Comparison of ENCODE assay signal across 22 cellular contexts in genomic region chr3:58731673-58732072, GRCh38.
"Had no signal": no experiment of that assay in that cellular context is flagged by ENCODE, and none has a peak within 500 bp of the region (broad histone marks: within the 10 kb centered on the region; RNA-seq: fewer than 3 reads in every experiment).

No MANE protein-coding gene starts in this region.

- H3K27ac ChIP-seq: hepatocyte, left ventricle myocardium inferior, ovary, vagina had no signal

- H3K36me3 ChIP-seq: left ventricle myocardium inferior, ovary, vagina had no signal

- H3K4me3 Mint-ChIP-seq: activated CD4-positive, alpha-beta memory T cell treated with anti-CD3 and anti-CD28 coated beads, Interleukin-2, amount 10 ng/mL, durations not matched to agents 7 days and 5 days; activated CD4-positive, alpha-beta T cell treated with anti-CD3 and anti-CD28 coated beads, Interleukin-2, amount 10 ng/mL, durations not matched to agents 24 days and 14 days; activated naive CD4-positive, alpha-beta T cell treated with anti-CD3 and anti-CD28 coated beads, Interleukin-2, amount 10 ng/mL, durations not matched to agents 7 days and 5 days; immature natural killer cell; natural killer cell treated with Interleukin-12 subunit alpha and Interleukin-12 subunit beta and Interleukin-15 and Interleukin-18, amount 100 ng/mL, for 72 hours; stimulated activated memory B cell treated with anti-CD40 and anti-IgM and Interleukin-4, amounts not matched to agents 10 μg/mL and 1 μg/mL and 100 μg/mL, for 72 hours; T-helper 17 cell; type B pancreatic cell had no signal

- H3K27me3 Mint-ChIP-seq: activated naive CD4-positive, alpha-beta T cell treated with anti-CD3 and anti-CD28 coated beads, Interleukin-2, amount 10 ng/mL, durations not matched to agents 7 days and 5 days; stimulated activated memory B cell treated with anti-CD40 and anti-IgM and Interleukin-4, amounts not matched to agents 10 μg/mL and 1 μg/mL and 100 μg/mL, for 72 hours; type B pancreatic cell had no signal

- H3K4me1 Mint-ChIP-seq: activated CD4-positive, alpha-beta memory T cell treated with anti-CD3 and anti-CD28 coated beads, Interleukin-2, amount 10 ng/mL, durations not matched to agents 7 days and 5 days; activated CD4-positive, alpha-beta T cell treated with anti-CD3 and anti-CD28 coated beads, Interleukin-2, amount 10 ng/mL, durations not matched to agents 24 days and 14 days; activated naive CD4-positive, alpha-beta T cell treated with anti-CD3 and anti-CD28 coated beads, Interleukin-2, amount 10 ng/mL, durations not matched to agents 7 days and 5 days; immature natural killer cell; stimulated activated memory B cell treated with anti-CD40 and anti-IgM and Interleukin-4, amounts not matched to agents 10 μg/mL and 1 μg/mL and 100 μg/mL, for 72 hours; T-helper 17 cell had no signal

- H3K4me1 ChIP-seq: left ventricle myocardium inferior, testis, vagina had no signal

- H3K9me3 Mint-ChIP-seq: activated CD4-positive, alpha-beta T cell treated with anti-CD3 and anti-CD28 coated beads, Interleukin-2, amount 10 ng/mL, durations not matched to agents 24 days and 14 days; activated naive CD4-positive, alpha-beta T cell treated with anti-CD3 and anti-CD28 coated beads, Interleukin-2, amount 10 ng/mL, durations not matched to agents 7 days and 5 days; type B pancreatic cell had no signal

- H3K27me3 ChIP-seq: hepatocyte, ovary, testis, vagina had no signal

- ATAC-seq: activated CD4-positive, CD25-positive, alpha-beta regulatory T cell treated with anti-CD3 and anti-CD28 coated beads, Interleukin-2, amount 50 U/mL, for 24 hours; natural killer cell treated with Interleukin-12 subunit alpha and Interleukin-12 subunit beta and Interleukin-15 and Interleukin-18, amount 100 ng/mL, for 72 hours; right cardiac atrium; stimulated activated memory B cell treated with anti-CD40 and anti-IgM and Interleukin-4, amounts not matched to agents 10 μg/mL and 1 μg/mL and 100 μg/mL, for 72 hours; T-helper 17 cell had no signal

- H3K9me3 ChIP-seq: left ventricle myocardium inferior, ovary, testis, vagina had no signal

- H3K27ac Mint-ChIP-seq: activated CD4-positive, alpha-beta memory T cell treated with anti-CD3 and anti-CD28 coated beads, Interleukin-2, amount 10 ng/mL, durations not matched to agents 7 days and 5 days; activated CD4-positive, alpha-beta T cell treated with anti-CD3 and anti-CD28 coated beads, Interleukin-2, amount 10 ng/mL, durations not matched to agents 24 days and 14 days; activated naive CD4-positive, alpha-beta T cell treated with anti-CD3 and anti-CD28 coated beads, Interleukin-2, amount 10 ng/mL, durations not matched to agents 7 days and 5 days; immature natural killer cell; natural killer cell treated with Interleukin-12 subunit alpha and Interleukin-12 subunit beta and Interleukin-15 and Interleukin-18, amount 100 ng/mL, for 72 hours; stimulated activated memory B cell treated with anti-CD40 and anti-IgM and Interleukin-4, amounts not matched to agents 10 μg/mL and 1 μg/mL and 100 μg/mL, for 72 hours; T-helper 17 cell; type B pancreatic cell had no signal

- H3K36me3 Mint-ChIP-seq: activated naive CD4-positive, alpha-beta T cell treated with anti-CD3 and anti-CD28 coated beads, Interleukin-2, amount 10 ng/mL, durations not matched to agents 7 days and 5 days; immature natural killer cell; natural killer cell treated with Interleukin-12 subunit alpha and Interleukin-12 subunit beta and Interleukin-15 and Interleukin-18, amount 100 ng/mL, for 72 hours; stimulated activated memory B cell treated with anti-CD40 and anti-IgM and Interleukin-4, amounts not matched to agents 10 μg/mL and 1 μg/mL and 100 μg/mL, for 72 hours; type B pancreatic cell had no signal

- H3K4me3 ChIP-seq: hepatocyte, left ventricle myocardium inferior, ovary, smooth muscle cell, testis, vagina had no signal

- DNase-seq: activated CD4-positive, alpha-beta memory T cell treated with anti-CD3 and anti-CD28 coated beads, Interleukin-2, amount 10 ng/mL, durations not matched to agents 7 days and 5 days; activated CD4-positive, alpha-beta T cell treated with anti-CD3 and anti-CD28 coated beads, Interleukin-2, amount 10 ng/mL, durations not matched to agents 24 days and 14 days; activated effector memory CD4-positive, alpha-beta T cell treated with anti-CD3 and anti-CD28 coated beads, Interleukin-2, amount 50 U/mL, for 16 hours; activated naive CD4-positive, alpha-beta T cell treated with anti-CD3 and anti-CD28 coated beads, Interleukin-2, amount 10 ng/mL, durations not matched to agents 7 days and 5 days; amygdala; cortex of kidney; foreskin melanocyte; immature natural killer cell; kidney glomerular epithelial cell; left ventricle myocardium inferior; ovary; right cardiac atrium; stimulated activated CD4-positive, alpha-beta T cell treated with anti-CD3 and anti-CD28 coated beads, Interleukin-15, amount 100 ng/mL, for 24 hours; T-helper 17 cell; testis had no signal
